8 cellular contexts compared by ENCODE assay signal in the genomic region with DNA sequence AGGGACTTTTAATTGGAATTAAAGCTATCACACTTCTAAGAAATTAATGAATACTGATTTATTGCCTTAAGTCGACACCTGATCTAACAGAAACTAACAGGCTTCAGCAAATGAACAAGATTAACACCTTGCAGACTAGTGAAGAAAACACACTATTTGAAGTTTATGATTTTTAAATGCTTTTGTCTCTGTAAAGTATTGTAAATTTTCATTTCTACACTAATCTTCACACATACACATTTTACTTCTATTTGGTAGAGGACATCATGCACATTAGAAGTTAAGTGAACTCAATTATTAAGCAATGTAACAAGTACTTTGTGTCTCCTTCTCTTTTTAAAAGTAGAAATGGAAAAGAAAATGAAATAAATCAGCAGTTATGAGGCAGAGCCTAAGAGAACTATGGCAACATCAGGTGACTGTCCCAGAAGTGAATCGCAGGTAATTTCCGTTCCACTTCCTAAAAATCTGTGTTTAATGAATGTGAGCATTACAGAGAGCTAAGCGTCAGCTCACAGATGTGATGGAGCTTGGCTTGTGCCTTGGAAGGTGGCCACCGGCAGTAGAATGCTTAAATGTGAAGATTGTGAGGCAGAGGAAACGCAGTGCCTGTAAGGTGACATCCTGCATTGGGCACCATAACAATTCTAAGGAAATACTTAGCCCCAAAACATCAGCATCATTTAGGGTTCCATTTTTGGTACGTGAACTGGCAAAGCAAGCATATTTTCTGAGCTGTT. TPM values are rescaled to one million over a fixed set of nuclear protein-coding genes. Genes with fewer than 3 reads are reported as not detected.
A peak's percentile ranks its signal among the peaks of the same experiment; 100 is the strongest.
DNase-seq lines count a peak whose midpoint lies in the region; ATAC-seq and TF ChIP-seq lines count a peak whose summit lies in the region.

No MANE protein-coding gene starts in this region.

- no peaks in the 10 kb centered on the region for H3K27me3 Mint-ChIP-seq in activated B cell treated with CpG ODN at 0.5 μM for 24 hours

- TF ChIP-seq POLR2A in HCT116 (IDR thresholded peaks at IDR 0.05; ENCODE audit: borderline replicate concordance, extremely low read depth, insufficient read depth, insufficient read length) (no peak), uterus (IDR thresholded peaks at IDR 0.05) (no peak)

- peaks cover 7 to 26% of the 10 kb centered on the region in 2 experiments; a peak in 3 of 4 replicates for H3K4me1 ChIP-seq in HCT116 (ENCODE audit: control insufficient read depth in 1 of 2, insufficient read depth in 2 of 2, low read length in 2 of 2)
- peaks cover 23% of the 10 kb centered on the region for H3K4me1 ChIP-seq in foreskin keratinocyte
- peaks cover 14 to 30% (median 23%) of the 10 kb centered on the region in 3 donors for H3K4me1 ChIP-seq in skeletal muscle tissue (ENCODE audit: control insufficient read depth in 3 of 3, insufficient read depth in 3 of 3, low read length in 3 of 3)
- H3K4me1 ChIP-seq in uterus = peaks cover 0 to 14% of the 10 kb centered on the region in 2 donors

- H3K36me3 ChIP-seq in HCT116 (ENCODE audit: control insufficient read depth in 1 of 2, insufficient read depth in 2 of 2, low read length in 2 of 2) (no peaks in the 10 kb centered on the region), skeletal muscle tissue (ENCODE audit: control insufficient read depth in 3 of 3, insufficient read depth in 3 of 3, low read length in 3 of 3) (peaks cover 3 to 11% (median 4%) of the 10 kb centered on the region in 3 donors), uterus (no peaks in the 10 kb centered on the region)

- intact Hi-C loops in HCT116 (cut with micrococcal nuclease) (no loop called here), activated B cell treated with CpG ODN at 0.5 μM for 24 hours (cut with micrococcal nuclease) (loop anchor here (1.0 kb wide), 1 partner anchor 178 kb away; a partner anchor contains a TSS), uterus (cut with DNase I; ENCODE audit: low total_unique reads) (no loop called here)

- POLR2A ChIA-PET in HCT116 (lab: Charles Lee) = no interaction called here
- POLR2A ChIA-PET in activated B cell treated with CpG ODN at 0.5 μM for 24 hours (lab: Charles Lee) = interaction anchor here (1.0 to 1.7 kb wide), 7 partner anchors 30 to 451 kb away, joined by 3 to 6 read pairs (median 5); a partner anchor contains a TSS

- TSS peak; percentile 47 for BruUV-seq in HCT116 (replicated peaks; lab: Mats Ljungman, UMichigan)

- CTCF ChIA-PET in HCT116 (lab: Charles Lee) = interaction anchor here (0.6 to 1.1 kb wide), 2 partner anchors 33 to 663 kb away, joined by 3 read pairs; no protein-coding TSS in a partner anchor
- CTCF ChIA-PET in activated B cell treated with CpG ODN at 0.5 μM for 24 hours (lab: Charles Lee) = interaction anchor here (1.2 kb wide), 1 partner anchor 493 kb away, joined by 6 read pairs; no protein-coding TSS in a partner anchor

- H3K4me1 Mint-ChIP-seq in activated B cell treated with CpG ODN at 0.5 μM for 24 hours = peaks cover 44% of the 10 kb centered on the region

- H3K36me3 Mint-ChIP-seq in activated B cell treated with CpG ODN at 0.5 μM for 24 hours (ENCODE audit: low read depth) = peaks cover 38% of the 10 kb centered on the region

- RAD21 ChIA-PET in HCT116 (lab: Charles Lee; ENCODE audit: low non-redundant PET in 1 of 2, low total read pairs in 2 of 2, uncharacterized antibody in 2 of 2, unreplicated experiment in 2 of 2) = no interaction called here

- no peaks in the 10 kb centered on the region for H4K20me1 ChIP-seq in HCT116 (ENCODE audit: insufficient read depth)

- peak overlapping the region; percentile 92 for H3K4me3 Mint-ChIP-seq in activated B cell treated with CpG ODN at 0.5 μM for 24 hours

- H2AFZ ChIP-seq in HCT116 (ENCODE audit: low read depth, low read length, poor library complexity, severe bottlenecking) = no peak overlapping the region

- no peak for TF ChIP-seq RAD21 in HCT116 (IDR thresholded peaks at IDR 0.05; ENCODE audit: low read depth)

- H3K9me3 ChIP-seq in HCT116 (ENCODE audit: control insufficient read depth in 1 of 2, insufficient read depth in 1 of 2, low read depth in 1 of 2, low read length in 2 of 2) (no peaks in the 10 kb centered on the region), skeletal muscle tissue (ENCODE audit: control insufficient read depth in 3 of 3, low read length in 3 of 3) (no peaks in the 10 kb centered on the region), uterus (no peaks in the 10 kb centered on the region)

- TF ChIP-seq CTCF in HCT116 (IDR thresholded peaks at IDR 0.05 in 2 of 3, conservative IDR thresholded peaks at IDR 0.05 in 1 of 3; ENCODE audit: borderline replicate concordance in 1 of 3, insufficient read depth in 1 of 3, low read depth in 2 of 3, low read length in 2 of 3) = no peak
- TF ChIP-seq CTCF in activated B cell treated with CpG ODN at 0.5 μM for 24 hours (IDR thresholded peaks at IDR 0.05) = no peak
- no peak for TF ChIP-seq CTCF in foreskin keratinocyte (conservative IDR thresholded peaks at IDR 0.05)
- no peak for TF ChIP-seq CTCF in uterus (IDR thresholded peaks at IDR 0.05)

- H3K27ac Mint-ChIP-seq in activated B cell treated with CpG ODN at 0.5 μM for 24 hours = peak overlapping the region; percentile 90

- peaks cover 36% of the 10 kb centered on the region for H3K79me2 ChIP-seq in HCT116 (ENCODE audit: insufficient read depth, low read length)

- H3K27me3 ChIP-seq in HCT116 (ENCODE audit: insufficient read depth, low read length) (no peaks in the 10 kb centered on the region), foreskin keratinocyte (no peaks in the 10 kb centered on the region), skeletal muscle tissue (ENCODE audit: control insufficient read depth in 3 of 3, insufficient read depth in 3 of 3, low read length in 3 of 3) (no peaks in the 10 kb centered on the region), uterus (no peaks in the 10 kb centered on the region)

- H3K27ac ChIP-seq in HCT116 (ENCODE audit: low read depth, low read length) (peak overlapping the region; percentile 99; the same call in 1 of the 2 replicates), foreskin keratinocyte (peak overlapping the region; percentile 75), skeletal muscle tissue (ENCODE audit: low read depth, low read length) (no peak overlapping the region), uterus (no peak overlapping the region)

- H3K4me3 ChIP-seq in HCT116 (replicated peaks in 1 of 2; ENCODE audit: low read depth in 1 of 2, low read length in 2 of 2) (peak overlapping the region; percentile 75 to 88), skeletal muscle tissue (ENCODE audit: low read length in 3 of 3) (peak overlapping the region; percentile 22 to 100 (median 99)), uterus (peak overlapping the region in 1 of 2 donors; percentile 94)

- no peak for DNase-seq in HCT116 (ENCODE audit: low read depth, low spot score)
- DNase-seq in activated B cell treated with CpG ODN at 0.5 μM for 24 hours = no peak
- no peak for DNase-seq in foreskin keratinocyte
- no peak for DNase-seq in uterus
- no peak for DNase-seq in amygdala (lab: John Stamatoyannopoulos, UW)
- DNase-seq in HT-29 (ENCODE audit: low spot score) = no peak

- H3K9me3 Mint-ChIP-seq in activated B cell treated with CpG ODN at 0.5 μM for 24 hours = no peaks in the 10 kb centered on the region

- H3K9me2 ChIP-seq in HCT116 (ENCODE audit: insufficient read depth) = no peaks in the 10 kb centered on the region

- H3K9ac ChIP-seq in HCT116 (ENCODE audit: low read length) (peak overlapping the region; percentile 74), skeletal muscle tissue (ENCODE audit: low read depth in 1 of 3, low read length in 3 of 3) (peak overlapping the region in 2 of 3 donors; percentile 91 to 97)

- peak overlapping the region; percentile 93 for H3K4me2 ChIP-seq in HCT116 (ENCODE audit: low read length)

- ATAC-seq in HCT116 (no peak), activated B cell treated with CpG ODN at 0.5 μM for 24 hours (ENCODE audit: low read depth) (no peak), foreskin keratinocyte (no peak), HG02798 (IDR thresholded peaks at IDR 0.05; ENCODE audit: poor library complexity, unreplicated experiment) (no peak)

TF ChIP-seq in HCT116, 20 proteins besides CTCF, POLR2A, EP300 and RAD21:
- TF ChIP-seq SP1 (IDR thresholded peaks at IDR 0.05; ENCODE audit: low read depth) = no peak
- TF ChIP-seq EGR1 (IDR thresholded peaks at IDR 0.05; ENCODE audit: low read depth) = no peak

RNA-seq across cellular contexts. Expression of a gene that starts 1.2 kb away (rescaled TPM):
- total RNA-seq in HCT116 (2021; ENCODE audit: unreplicated experiment) (59.1 TPM), activated B cell treated with CpG ODN at 0.5 μM for 24 hours (48.5 and 52.4 TPM in 2 replicates), foreskin keratinocyte (92.0 and 93.0 TPM in 2 replicates), skeletal muscle tissue (96.6 TPM), uterus (100 to 1,000 TPM in 1 of 4 donors, 10 to 100 TPM in 3; 45.6 to 171 (median 76.4) TPM)
- 70.5 and 71.7 TPM in 2 replicates for polyA plus RNA-seq in HCT116 (2012)
- polyA plus RNA-seq in foreskin keratinocyte = 95.3 and 99.5 TPM in 2 replicates
- total RNA-seq in HT-29 (2014; rRNA removed; shearing (Covaris generic)) = 54.8 and 55.1 TPM in 2 replicates

RNA-seq across cellular contexts. Expression of a gene that starts 31.8 kb away (rescaled TPM):
- total RNA-seq in HCT116 (2021; ENCODE audit: unreplicated experiment) (not detected), activated B cell treated with CpG ODN at 0.5 μM for 24 hours (not detected in 2 replicates), foreskin keratinocyte (0.17 TPM in 1 of 2 replicates, not detected in the other), skeletal muscle tissue (25.6 TPM), uterus (10 to 100 TPM in 1 of 4 donors, 1 to 10 TPM in 1, not detected in 2; 1.8 to 18.2 TPM)
- not detected in 2 replicates for polyA plus RNA-seq in HCT116 (2012)
- polyA plus RNA-seq in foreskin keratinocyte = 0.21 TPM in 1 of 2 replicates, not detected in the other
- total RNA-seq in HT-29 (2014; rRNA removed; shearing (Covaris generic)) = not detected in 2 replicates

Comparison
In these comparisons a context has a peak if more than half of its experiments do, and no peak if none do; other contexts are left out.
1. H3K27ac ChIP-seq: peak in HCT116 (single experiment) and foreskin keratinocyte (single experiment); none in skeletal muscle tissue (single experiment) and uterus (0 of 2).